ENCODE assay signal across 8 cellular contexts in the genomic region with DNA sequence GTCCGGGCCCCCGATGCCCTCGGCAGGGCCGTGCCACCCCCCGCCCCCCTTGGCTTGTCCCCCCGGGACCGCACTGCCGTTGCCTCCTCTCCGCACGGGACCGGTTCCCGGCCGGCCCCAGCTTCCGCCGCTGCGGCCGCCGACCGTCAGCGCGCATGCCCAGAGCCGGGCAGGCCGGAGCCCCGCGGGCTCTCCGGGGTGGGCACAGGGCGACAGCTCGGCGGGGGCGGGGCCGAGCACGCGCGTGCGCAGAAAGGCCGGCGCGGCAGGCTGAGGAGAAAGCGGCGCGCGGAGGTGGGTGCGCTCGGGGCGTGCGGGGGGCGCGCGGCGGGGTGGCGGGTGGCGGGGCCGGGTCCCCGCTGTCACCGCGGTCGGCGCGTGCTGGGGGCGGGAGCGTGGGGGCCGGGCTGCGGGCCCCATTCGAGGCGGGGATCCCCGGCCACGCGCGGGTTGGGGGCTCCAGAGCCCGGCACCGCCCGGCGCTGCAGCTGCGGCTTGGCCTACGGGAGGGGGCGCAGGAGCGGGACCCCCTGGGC. TPM values are rescaled to one million over a fixed set of nuclear protein-coding genes. Genes with fewer than 3 reads are reported as not detected.
A peak's percentile ranks its signal among the peaks of the same experiment; 100 is the strongest.
DNase-seq lines count a peak whose midpoint lies in the region; ATAC-seq and TF ChIP-seq lines count a peak whose summit lies in the region.

A gene (plus strand): TSS at position 251 of the 536 bp plus-strand sequence. CDS start 21,022 bp downstream, outside the sequence.

- peak; percentile 50 to 79 (median 68) for DNase-seq in CD4-positive, alpha-beta T cell
- DNase-seq in HuH-7 (ENCODE audit: low spot score) (peak; percentile 98), RWPE2 (ENCODE audit: low spot score) (no peak), fibroblast of the aortic adventitia (ENCODE audit: low read depth) (peak; percentile 73)
- peak; percentile 93 for DNase-seq in activated effector memory CD4-positive, alpha-beta T cell treated with anti-CD3 and anti-CD28 coated beads, Interleukin-2, amount 50 U/mL, for 16 hours
- DNase-seq in natural killer cell treated with Interleukin-12 subunit alpha and Interleukin-12 subunit beta and Interleukin-15 and Interleukin-18, amount 100 ng/mL, for 72 hours (ENCODE audit: low spot score) = peak; percentile 93
- peak; percentile 84 for DNase-seq in stimulated activated naive B cell treated with anti-CD40 and anti-IgM and Interleukin-4, amounts not matched to agents 10 μg/mL and 1 μg/mL and 100 μg/mL, for 72 hours

- H3K27ac ChIP-seq in CD4-positive, alpha-beta T cell (ENCODE audit: low read depth, low read length) = no peak within 1 kb of the TSS
- H3K27ac ChIP-seq in RWPE2 (ENCODE audit: poor library complexity, severe bottlenecking) = peak within 1 kb of the TSS; percentile 54

- H3K4me1 ChIP-seq in RWPE2 (ENCODE audit: insufficient read depth, poor library complexity, severe bottlenecking) = no peaks in the 10 kb centered on the region

- peak within 1 kb of the TSS; percentile 84 for H3K4me3 Mint-ChIP-seq in CD4-positive, alpha-beta T cell
- peak within 1 kb of the TSS; percentile 69 for H3K4me3 Mint-ChIP-seq in natural killer cell treated with Interleukin-12 subunit alpha and Interleukin-12 subunit beta and Interleukin-15 and Interleukin-18, amount 100 ng/mL, for 72 hours
- peak within 1 kb of the TSS; percentile 86 for H3K4me3 Mint-ChIP-seq in stimulated activated naive B cell treated with anti-CD40 and anti-IgM and Interleukin-4, amounts not matched to agents 10 μg/mL and 1 μg/mL and 100 μg/mL, for 72 hours

- peaks cover 13% of the 10 kb centered on the region for H3K4me1 Mint-ChIP-seq in CD4-positive, alpha-beta T cell (ENCODE audit: low read depth)
- peaks cover 0 to 19% of the 10 kb centered on the region in 2 donors for H3K4me1 Mint-ChIP-seq in natural killer cell treated with Interleukin-12 subunit alpha and Interleukin-12 subunit beta and Interleukin-15 and Interleukin-18, amount 100 ng/mL, for 72 hours (ENCODE audit: low read depth in 2 of 2)
- H3K4me1 Mint-ChIP-seq in stimulated activated naive B cell treated with anti-CD40 and anti-IgM and Interleukin-4, amounts not matched to agents 10 μg/mL and 1 μg/mL and 100 μg/mL, for 72 hours = peaks cover 20 to 33% of the 10 kb centered on the region in 2 donors

- no peak within 1 kb of the TSS for H3K27ac Mint-ChIP-seq in CD4-positive, alpha-beta T cell
- no peak within 1 kb of the TSS for H3K27ac Mint-ChIP-seq in natural killer cell treated with Interleukin-12 subunit alpha and Interleukin-12 subunit beta and Interleukin-15 and Interleukin-18, amount 100 ng/mL, for 72 hours
- H3K27ac Mint-ChIP-seq in stimulated activated naive B cell treated with anti-CD40 and anti-IgM and Interleukin-4, amounts not matched to agents 10 μg/mL and 1 μg/mL and 100 μg/mL, for 72 hours = peak within 1 kb of the TSS; percentile 91

- no peaks in the 10 kb centered on the region for H3K36me3 ChIP-seq in RWPE2 (ENCODE audit: low read depth)

- CTCF ChIA-PET in CD4-positive, alpha-beta T cell (lab: Charles Lee) = interaction anchor here (0.7 to 1.4 kb wide), 2 partner anchors 12 to 26 kb away, joined by 3 to 5 read pairs; no protein-coding TSS in a partner anchor

- peak within 1 kb of the TSS; percentile 64 for H3K4me3 ChIP-seq in RWPE2 (ENCODE audit: severe bottlenecking)
- H3K4me3 ChIP-seq in fibroblast of the aortic adventitia (ENCODE audit: low read depth, low read length) = peak within 1 kb of the TSS; percentile 76

- no peaks in the 10 kb centered on the region for H3K36me3 Mint-ChIP-seq in CD4-positive, alpha-beta T cell (ENCODE audit: low read depth)
- H3K36me3 Mint-ChIP-seq in natural killer cell treated with Interleukin-12 subunit alpha and Interleukin-12 subunit beta and Interleukin-15 and Interleukin-18, amount 100 ng/mL, for 72 hours = no peaks in the 10 kb centered on the region
- peaks cover 2 to 18% of the 10 kb centered on the region in 2 donors for H3K36me3 Mint-ChIP-seq in stimulated activated naive B cell treated with anti-CD40 and anti-IgM and Interleukin-4, amounts not matched to agents 10 μg/mL and 1 μg/mL and 100 μg/mL, for 72 hours

- peak; percentile 48 for ATAC-seq in CD4-positive, alpha-beta T cell (ENCODE audit: poor library complexity)
- ATAC-seq in GM19395 (IDR thresholded peaks at IDR 0.05; ENCODE audit: unreplicated experiment) (peak; percentile 46), RWPE2 (ENCODE audit: low read depth) (peak; percentile 64)
- ATAC-seq in natural killer cell treated with Interleukin-12 subunit alpha and Interleukin-12 subunit beta and Interleukin-15 and Interleukin-18, amount 100 ng/mL, for 72 hours = peak; percentile 88 to 92
- ATAC-seq in stimulated activated naive B cell treated with anti-CD40 and anti-IgM and Interleukin-4, amounts not matched to agents 10 μg/mL and 1 μg/mL and 100 μg/mL, for 72 hours (replicated peaks) = peak; percentile 82 to 84

- H3K9me3 ChIP-seq in CD4-positive, alpha-beta T cell (ENCODE audit: control insufficient read depth, low read length) = no peaks in the 10 kb centered on the region
- no peaks in the 10 kb centered on the region for H3K9me3 ChIP-seq in RWPE2 (ENCODE audit: severe bottlenecking)

- no peak for TF ChIP-seq CTCF in CD4-positive, alpha-beta T cell (IDR thresholded peaks at IDR 0.05)
- TF ChIP-seq CTCF in RWPE2 (IDR thresholded peaks at IDR 0.05; ENCODE audit: poor library complexity, severe bottlenecking) (no peak), fibroblast of the aortic adventitia (IDR thresholded peaks at IDR 0.05; ENCODE audit: insufficient read depth, low read length) (no peak)

- no peaks in the 10 kb centered on the region for H3K9me3 Mint-ChIP-seq in CD4-positive, alpha-beta T cell
- no peaks in the 10 kb centered on the region for H3K9me3 Mint-ChIP-seq in natural killer cell treated with Interleukin-12 subunit alpha and Interleukin-12 subunit beta and Interleukin-15 and Interleukin-18, amount 100 ng/mL, for 72 hours
- no peaks in the 10 kb centered on the region for H3K9me3 Mint-ChIP-seq in stimulated activated naive B cell treated with anti-CD40 and anti-IgM and Interleukin-4, amounts not matched to agents 10 μg/mL and 1 μg/mL and 100 μg/mL, for 72 hours

- intact Hi-C loops in CD4-positive, alpha-beta T cell (cut with DNase I, micrococcal nuclease) = loop anchor here in 1 of 2 experiments (2.0 to 5.0 kb wide), 2 partner anchors 43 to 56 kb away; a partner anchor contains a TSS

- peaks cover 16% of the 10 kb centered on the region for H3K27me3 Mint-ChIP-seq in CD4-positive, alpha-beta T cell
- peaks cover 5 to 6% of the 10 kb centered on the region in 2 donors for H3K27me3 Mint-ChIP-seq in natural killer cell treated with Interleukin-12 subunit alpha and Interleukin-12 subunit beta and Interleukin-15 and Interleukin-18, amount 100 ng/mL, for 72 hours
- peaks cover 15 to 16% of the 10 kb centered on the region in 2 donors for H3K27me3 Mint-ChIP-seq in stimulated activated naive B cell treated with anti-CD40 and anti-IgM and Interleukin-4, amounts not matched to agents 10 μg/mL and 1 μg/mL and 100 μg/mL, for 72 hours

- peaks cover 34% of the 10 kb centered on the region for H3K27me3 ChIP-seq in CD4-positive, alpha-beta T cell (ENCODE audit: control insufficient read depth, insufficient read depth, low read length)
- peaks cover 6% of the 10 kb centered on the region for H3K27me3 ChIP-seq in RWPE2 (ENCODE audit: insufficient read depth, poor library complexity, severe bottlenecking)

- POLR2A ChIA-PET in CD4-positive, alpha-beta T cell (lab: Charles Lee) = interaction anchor here (0.8 to 1.6 kb wide), 7 partner anchors 13 to 134 kb away, joined by 3 to 9 read pairs (median 4); a partner anchor contains a TSS

RNA-seq across cellular contexts. Expression of the gene that starts here (rescaled TPM):
- total RNA-seq in CD4-positive, alpha-beta T cell = 1 to 10 TPM; 1.2 to 2.1 TPM
- 11.9 and 16.1 TPM in 2 replicates for total RNA-seq in fibroblast of the aortic adventitia (ENCODE audit: low replicate concordance)
- total RNA-seq in natural killer cell treated with Interleukin-12 subunit alpha and Interleukin-12 subunit beta and Interleukin-15 and Interleukin-18, amount 100 ng/mL, for 72 hours = 10 to 100 TPM; 22.0 to 39.9 TPM
